10 cellular contexts compared by ENCODE assay signal in the genomic region with DNA sequence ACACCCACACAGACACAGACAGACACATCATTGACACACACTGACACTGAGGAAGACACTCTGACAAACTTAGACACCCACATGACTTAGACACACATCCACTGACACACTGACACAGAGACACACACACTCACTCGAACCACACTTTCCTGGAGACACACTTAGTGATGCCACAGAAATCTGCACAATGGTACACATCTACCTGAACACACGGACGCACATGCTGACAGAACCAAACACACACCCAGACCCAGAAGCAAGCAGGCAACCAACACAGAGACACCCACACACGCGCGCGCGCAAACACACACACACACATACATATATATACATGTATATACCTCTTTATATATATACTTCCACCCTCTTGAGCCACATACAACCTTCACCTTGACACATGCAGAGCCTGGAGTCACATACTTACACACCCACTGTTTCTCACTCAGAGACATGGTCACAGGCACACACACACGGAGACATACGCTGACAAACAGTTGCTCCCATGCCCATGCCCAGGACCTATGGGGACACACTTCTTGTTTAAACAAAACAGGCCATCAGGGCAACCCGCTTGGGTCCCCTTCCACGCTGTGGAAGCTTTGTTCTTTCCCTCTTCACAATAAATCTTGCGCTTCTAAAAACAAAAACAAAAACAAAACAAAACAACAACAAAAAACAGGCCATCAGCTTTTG. TPM values are rescaled to one million over a fixed set of nuclear protein-coding genes. Genes with fewer than 3 reads are reported as not detected.
A peak's percentile ranks its signal among the peaks of the same experiment; 100 is the strongest.
DNase-seq lines count a peak whose midpoint lies in the region; ATAC-seq, FAIRE-seq and TF ChIP-seq lines count a peak whose summit lies in the region.
"Had no signal": no experiment of that assay in that cellular context is flagged by ENCODE, and none has a peak within 500 bp of the region (broad histone marks: within the 10 kb centered on the region; RNA-seq: fewer than 3 reads in every experiment).

No MANE protein-coding gene starts in this region.

- no peak for TF ChIP-seq RAD21 in K562 (CRISPR knock-in tag; conservative IDR thresholded peaks at IDR 0.05 in 1 of 2, IDR thresholded peaks at IDR 0.05 in 1 of 2)

- no peak overlapping the region for H2BK5ac ChIP-seq in H9 (ENCODE audit: insufficient read length, low read length)

- in situ Hi-C loops in K562 (cut with MboI), result loop anchor here (5.0 to 10.0 kb wide), 2 partner anchors 126 to 533 kb away; no protein-coding TSS in a partner anchor

- ATAC-seq in K562 (peak; percentile 3; the same call in 2 of the 3 replicates), HG02798 (IDR thresholded peaks at IDR 0.05; ENCODE audit: poor library complexity, unreplicated experiment) (no peak), GM18861 (IDR thresholded peaks at IDR 0.05; ENCODE audit: unreplicated experiment) (no peak)

- no peak overlapping the region for H2BK20ac ChIP-seq in H9 (ENCODE audit: low read depth, low read length, poor library complexity, severe bottlenecking)

- H3K56ac ChIP-seq in H9 (ENCODE audit: insufficient read length, low read depth, low read length), result no peak overlapping the region

- no peak overlapping the region for H3K14ac ChIP-seq in H9 (ENCODE audit: insufficient read depth, low read length)

- TF ChIP-seq CTCF in C4-2B (conservative IDR thresholded peaks at IDR 0.05), result no peak
- no peak for TF ChIP-seq CTCF in H9 (conservative IDR thresholded peaks at IDR 0.05)
- no peak for TF ChIP-seq CTCF in K562 (IDR thresholded peaks at IDR 0.05 in 2 of 3, conservative IDR thresholded peaks at IDR 0.05 in 1 of 3; ENCODE audit: insufficient read depth in 2 of 3, low read depth in 1 of 3, low read length in 3 of 3)
- TF ChIP-seq CTCF in osteoblast (IDR thresholded peaks at IDR 0.05; ENCODE audit: extremely low read depth, low read depth, low read length), result no peak

- no peak overlapping the region for H2AK5ac ChIP-seq in H9 (ENCODE audit: insufficient read length, low read length)

- no peak overlapping the region for H2BK12ac ChIP-seq in H9 (ENCODE audit: insufficient read length, low read depth, low read length)

- H4K20me1 ChIP-seq in H9 (ENCODE audit: control insufficient read depth, insufficient read depth, insufficient read length), result no peaks in the 10 kb centered on the region
- peaks cover 9% of the 10 kb centered on the region; the same call in 1 of the 2 replicates for H4K20me1 ChIP-seq in K562 (replicated peaks; ENCODE audit: control insufficient read depth, insufficient read depth, low read length)
- no peaks in the 10 kb centered on the region for H4K20me1 ChIP-seq in osteoblast (ENCODE audit: insufficient read depth, low read length)

- BruUV-seq in K562 (replicated peaks; lab: Mats Ljungman, UMichigan), result no TSS peak

- no peaks in the 10 kb centered on the region for H3K36me3 ChIP-seq in K562 (ENCODE audit: control insufficient read depth, insufficient read depth, low read length)
- no peaks in the 10 kb centered on the region for H3K36me3 ChIP-seq in osteoblast (ENCODE audit: insufficient read depth, low read length)

- intact Hi-C loops in K562 (cut with micrococcal nuclease), result loop anchor here (10.0 kb wide), 2 partner anchors 354 to 516 kb away; partner anchors contain the start of genes ACAA1 and MYD88

- H3K27ac ChIP-seq in C4-2B (peak overlapping the region; percentile 35; the same call in 1 of the 2 replicates), H9 (ENCODE audit: insufficient read length, low read depth, low read length) (no peak overlapping the region), K562 (ENCODE audit: extremely low read depth, low read depth, low read length) (no peak overlapping the region; the same call in 2 of the 3 replicates), osteoblast (ENCODE audit: low read depth, low read length) (no peak overlapping the region)
- H3K27ac ChIP-seq: skin epidermis had no signal

- no peaks in the 10 kb centered on the region for H3K79me1 ChIP-seq in H9 (ENCODE audit: insufficient read depth, low read depth, low read length, poor library complexity, severe bottlenecking)

- no peak overlapping the region for H3K27ac Mint-ChIP-seq in H9
- H3K27ac Mint-ChIP-seq: T-cell had no signal

- H3K4ac ChIP-seq in H9 (ENCODE audit: low read depth, low read length), result no peak overlapping the region

- H3K23me2 ChIP-seq in H9 (ENCODE audit: insufficient read length, low read depth, low read length, poor library complexity, severe bottlenecking), result peaks cover 12% of the 10 kb centered on the region

- no peak overlapping the region for H4K91ac ChIP-seq in H9 (ENCODE audit: insufficient read length, low read depth, low read length)

- H3K9me3 ChIP-seq in H9 (ENCODE audit: control insufficient read depth, low read depth, low read length) (no peaks in the 10 kb centered on the region), K562 (replicated peaks; ENCODE audit: control insufficient read depth, insufficient read depth, low read depth, low read length) (no peaks in the 10 kb centered on the region), osteoblast (ENCODE audit: low read depth, low read length) (no peaks in the 10 kb centered on the region)

- H3K9me3 Mint-ChIP-seq in H9, result no peaks in the 10 kb centered on the region
- H3K9me3 Mint-ChIP-seq: T-cell had no signal

- H4K5ac ChIP-seq in H9 (ENCODE audit: insufficient read length, low read depth, low read length), result no peak overlapping the region

- H3K27me3 ChIP-seq in H9 (ENCODE audit: insufficient read depth, low read length) (peaks cover 21% of the 10 kb centered on the region; the same call in 1 of the 2 replicates), K562 (ENCODE audit: control insufficient read depth in 2 of 2, insufficient read depth in 2 of 2, low read length in 2 of 2) (peaks cover 14 to 42% of the 10 kb centered on the region in 2 experiments; a peak in 4 of 5 replicates), osteoblast (ENCODE audit: insufficient read depth, low read length) (peaks cover 49% of the 10 kb centered on the region)

- peak; percentile 65 for FAIRE-seq in K562 (lab: Jason Lieb, UNC)

- no peak for TF ChIP-seq POLR2A in K562 (conservative IDR thresholded peaks at IDR 0.05)

- H3K4me2 ChIP-seq in H9 (ENCODE audit: insufficient read depth, insufficient read length, low read length) (peak overlapping the region; percentile 27), K562 (ENCODE audit: insufficient read depth, low read length) (peak overlapping the region; percentile 86), osteoblast (ENCODE audit: insufficient read depth, low read length) (peak overlapping the region; percentile 64)

- H3K23ac ChIP-seq in H9 (ENCODE audit: insufficient read length, low read depth, low read length), result no peak overlapping the region

- H2BK120ac ChIP-seq in H9 (ENCODE audit: low read depth, low read length, poor library complexity, severe bottlenecking), result no peak overlapping the region

- POLR2A ChIA-PET in K562 (lab: Yijun Ruan, JAX), result interaction anchor here (0.6 to 0.7 kb wide), 2 partner anchors 123 to 196 kb away, joined by 3 to 5 read pairs; no protein-coding TSS in a partner anchor

- no peak for TF ChIP-seq EP300 in K562 (IDR thresholded peaks at IDR 0.05; ENCODE audit: low read length)

- DNase-seq in H9 (peak; percentile 29), K562 (ENCODE audit: extremely low read depth in 1 of 4, low spot score in 3 of 4) (peak in 1 of 4 experiments; percentile 14), osteoblast (ENCODE audit: insufficient read length, low spot score, missing footprints) (peak; percentile 78), T1000 (lab: John Stamatoyannopoulos, UW) (no peak), 8988T (no peak)

- H2AFZ ChIP-seq in H9 (ENCODE audit: low read length) (no peak overlapping the region), K562 (ENCODE audit: low read depth, low read length) (peak overlapping the region; percentile 98), osteoblast (ENCODE audit: low read length) (no peak overlapping the region)

- WGBS in H9 (ENCODE audit: extremely low coverage, insufficient read length, low lambda C conversion rate), result no CpG with 5 or more reads among the region's 13 CpGs
- 85% methylated on average over 13 of the region's 13 CpGs for WGBS in K562 (ENCODE audit: insufficient coverage, low coverage, missing lambda C conversion rate)

- H3K4me1 ChIP-seq in H9 (ENCODE audit: insufficient read depth, low read length), result no peaks in the 10 kb centered on the region
- peaks cover 6 to 18% of the 10 kb centered on the region in 2 experiments for H3K4me1 ChIP-seq in K562 (replicated peaks in 1 of 2; ENCODE audit: control insufficient read depth in 2 of 2, insufficient read depth in 2 of 2, low read length in 2 of 2)
- H3K4me1 ChIP-seq in osteoblast (ENCODE audit: insufficient read depth, low read length), result no peaks in the 10 kb centered on the region

- H3K79me2 ChIP-seq in H9 (ENCODE audit: insufficient read depth, low read length), result no peaks in the 10 kb centered on the region
- H3K79me2 ChIP-seq in K562 (ENCODE audit: control insufficient read depth, insufficient read depth, low read length), result no peaks in the 10 kb centered on the region
- no peaks in the 10 kb centered on the region for H3K79me2 ChIP-seq in osteoblast (ENCODE audit: insufficient read depth, low read length)

- H3K4me3 Mint-ChIP-seq in H9, result no peak overlapping the region

- no peak overlapping the region for H4K8ac ChIP-seq in H9 (replicated peaks; ENCODE audit: insufficient read length, low read depth, low read length)

- H3K9me1 ChIP-seq in K562 (ENCODE audit: control insufficient read depth, insufficient read depth, low read length), result no peaks in the 10 kb centered on the region

- H3K18ac ChIP-seq in H9 (ENCODE audit: insufficient read length, low read depth, low read length), result no peak overlapping the region

- CTCF ChIA-PET in K562 (lab: Yijun Ruan, JAX; ENCODE audit: low intra/inter-chr PET ratio), result interaction anchor here (2.1 kb wide), 1 partner anchor 129 kb away, joined by 26 read pairs; no protein-coding TSS in a partner anchor

- H3K9ac ChIP-seq in H9 (ENCODE audit: extremely low read depth, insufficient read length, low read length) (no peak overlapping the region), K562 (ENCODE audit: insufficient read depth in 1 of 2, low read depth in 2 of 2, low read length in 2 of 2) (peak overlapping the region; percentile 58 to 92)

- no peak overlapping the region for H2BK15ac ChIP-seq in H9 (ENCODE audit: low read depth, low read length)

- H3K27me3 Mint-ChIP-seq in H9 (ENCODE audit: low read depth), result peaks cover 5% of the 10 kb centered on the region

- H3K36me3 Mint-ChIP-seq in H9 (ENCODE audit: insufficient read depth in 1 of 3, low read depth in 3 of 3), result no peaks in the 10 kb centered on the region; a peak in 1 of 7 replicates
- H3K36me3 Mint-ChIP-seq: T-cell had no signal

- H3T11ph ChIP-seq in H9 (ENCODE audit: low read length), result no peak overlapping the region

- H3K4me3 ChIP-seq in K562 (no peak overlapping the region; the same call in 1 of the 2 replicates), osteoblast (ENCODE audit: insufficient read depth, low read length) (no peak overlapping the region)

- peaks cover 6 to 7% of the 10 kb centered on the region in 2 experiments for H3K4me1 Mint-ChIP-seq in H9

RNA-seq across cellular contexts. Expression of gene SCN5A, which starts 0.9 kb away (rescaled TPM):
- 6.5 and 8.0 TPM in 2 replicates for total RNA-seq in H9 (2021)
- total RNA-seq in K562 (2011; cell fraction: chromatin; rRNA removed; ENCODE audit: low replicate concordance), result 0.44 and 1.00 TPM in 2 replicates
- 0.66 and 0.67 TPM in 2 replicates for total RNA-seq in K562 (2011; cell fraction: nucleolus; rRNA removed)
- total RNA-seq in K562 (2011; cell fraction: nucleoplasm; rRNA removed), result 0.08 and 0.66 TPM in 2 replicates
- 0.41 and 0.45 TPM in 2 replicates for total RNA-seq in K562 (2014; rRNA removed)
- total RNA-seq in K562 (2014; rRNA removed; fragmentation: Illumina TruSeq; extraction: Trizol), result not detected in 2 replicates
- 0.07 and 0.26 TPM in 2 replicates for total RNA-seq in K562 (2015; rRNA removed; fragmentation: Illumina TruSeq; extraction: Trizol)
- 0.22 and 0.27 TPM in 2 replicates for total RNA-seq in K562 (2021)
- 0.10 and 0.11 TPM in 2 replicates for polyA plus RNA-seq in K562 (2011; rRNA removed)
- polyA plus RNA-seq in K562 (2011; cell fraction: cytosol; rRNA removed), result 0.07 and 0.45 TPM in 2 replicates
- 0.01 and 0.16 TPM in 2 replicates for polyA plus RNA-seq in K562 (2011; cell fraction: nucleus; rRNA removed)
- polyA plus RNA-seq in K562 (2012), result 0.11 and 0.21 TPM in 2 replicates
- 0.21 and 0.40 TPM in 2 replicates for polyA plus RNA-seq in K562 (2014; fragmentation: Illumina TruSeq; extraction: Trizol)
- under 1 TPM in 1 of 2 experiments, not detected in 1; 0.15 TPM for polyA plus RNA-seq in K562 (2014; fragmentation: Nextera tagmentation; extraction: Ambion mirVana)
- 0.34 and 1.4 TPM in 2 replicates for polyA plus RNA-seq in K562 (2014; rRNA removed)
- polyA minus RNA-seq in K562 (2011; rRNA and poly(A)+ RNA removed), result 0.49 TPM in 1 of 2 replicates, not detected in the other
- polyA minus RNA-seq in K562 (2011; cell fraction: cytosol; rRNA and poly(A)+ RNA removed), result not detected in 2 replicates
- polyA minus RNA-seq in K562 (2011; cell fraction: nucleus; rRNA and poly(A)+ RNA removed), result 0.22 and 0.67 TPM in 2 replicates
- total RNA-seq in osteoblast, result under 0.01 TPM in 1 of 2 replicates, not detected in the other

Comparison
In these comparisons a context has a peak if more than half of its experiments do, and no peak if none do; other contexts are left out.
1. DNase-seq: peak in H9 (single experiment) and osteoblast (single experiment); none in T1000 (single experiment) and 8988T (single experiment).
2. H3K4me2 ChIP-seq: peak in every context shown above with its lines; median percentile 86 in K562; 64 in osteoblast; 27 in H9.